1 cellular context compared by ENCODE assay signal in the genomic region with DNA sequence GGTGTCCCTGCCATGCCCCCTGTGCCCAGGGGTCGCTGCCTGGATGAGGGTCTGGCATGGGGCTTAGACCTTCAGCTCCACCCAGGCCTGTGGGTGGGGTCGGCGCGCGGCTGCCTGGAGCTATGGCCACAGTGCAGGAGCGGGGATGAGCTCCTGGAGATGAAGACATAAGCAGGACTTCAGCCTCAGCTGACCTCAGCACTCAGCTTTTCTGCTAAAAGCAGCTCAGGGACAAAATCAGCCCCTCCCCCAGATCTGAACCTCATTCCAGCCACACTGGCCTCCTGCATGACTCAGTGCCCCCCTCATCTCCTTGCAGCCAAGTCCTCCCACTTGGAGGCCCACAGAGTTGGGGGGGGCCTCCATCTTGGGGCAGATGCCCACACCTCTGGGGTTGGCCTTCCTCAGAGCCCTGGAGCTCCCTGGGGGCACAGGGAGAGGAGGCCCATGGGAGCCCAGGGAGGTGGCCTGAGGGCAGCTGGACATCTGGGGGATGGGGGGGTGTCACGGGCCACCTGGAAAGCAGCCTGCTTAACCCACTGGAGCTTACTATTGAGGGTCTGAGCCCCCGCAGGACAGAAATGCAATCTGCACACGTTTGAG.
TF ChIP-seq lines count a peak whose summit lies in the region.

No MANE protein-coding gene starts in this region.

TF ChIP-seq in SK-N-SH treated with all-trans-retinoic acid at 6 μM for 48 hours, 23 proteins besides CTCF, POLR2A, EP300 and RAD21 (continued from another document):
- TF ChIP-seq, protein P1, sequence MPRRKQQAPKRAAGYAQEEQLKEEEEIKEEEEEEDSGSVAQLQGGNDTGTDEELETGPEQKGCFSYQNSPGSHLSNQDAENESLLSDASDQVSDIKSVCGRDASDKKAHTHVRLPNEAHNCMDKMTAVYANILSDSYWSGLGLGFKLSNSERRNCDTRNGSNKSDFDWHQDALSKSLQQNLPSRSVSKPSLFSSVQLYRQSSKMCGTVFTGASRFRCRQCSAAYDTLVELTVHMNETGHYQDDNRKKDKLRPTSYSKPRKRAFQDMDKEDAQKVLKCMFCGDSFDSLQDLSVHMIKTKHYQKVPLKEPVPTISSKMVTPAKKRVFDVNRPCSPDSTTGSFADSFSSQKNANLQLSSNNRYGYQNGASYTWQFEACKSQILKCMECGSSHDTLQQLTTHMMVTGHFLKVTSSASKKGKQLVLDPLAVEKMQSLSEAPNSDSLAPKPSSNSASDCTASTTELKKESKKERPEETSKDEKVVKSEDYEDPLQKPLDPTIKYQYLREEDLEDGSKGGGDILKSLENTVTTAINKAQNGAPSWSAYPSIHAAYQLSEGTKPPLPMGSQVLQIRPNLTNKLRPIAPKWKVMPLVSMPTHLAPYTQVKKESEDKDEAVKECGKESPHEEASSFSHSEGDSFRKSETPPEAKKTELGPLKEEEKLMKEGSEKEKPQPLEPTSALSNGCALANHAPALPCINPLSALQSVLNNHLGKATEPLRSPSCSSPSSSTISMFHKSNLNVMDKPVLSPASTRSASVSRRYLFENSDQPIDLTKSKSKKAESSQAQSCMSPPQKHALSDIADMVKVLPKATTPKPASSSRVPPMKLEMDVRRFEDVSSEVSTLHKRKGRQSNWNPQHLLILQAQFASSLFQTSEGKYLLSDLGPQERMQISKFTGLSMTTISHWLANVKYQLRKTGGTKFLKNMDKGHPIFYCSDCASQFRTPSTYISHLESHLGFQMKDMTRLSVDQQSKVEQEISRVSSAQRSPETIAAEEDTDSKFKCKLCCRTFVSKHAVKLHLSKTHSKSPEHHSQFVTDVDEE (CRISPR knock-in tag; IDR thresholded peaks at IDR 0.05): no peak
- TF ChIP-seq ZFP30 (CRISPR knock-in tag; IDR thresholded peaks at IDR 0.05) (no peak), CSDC2 (CRISPR knock-in tag; IDR thresholded peaks at IDR 0.05) (no peak), RARB (CRISPR knock-in tag; IDR thresholded peaks at IDR 0.05) (no peak), ARNTL (CRISPR knock-in tag; IDR thresholded peaks at IDR 0.05; ENCODE audit: borderline replicate concordance, low read depth) (no peak), ZNF70 (CRISPR knock-in tag; IDR thresholded peaks at IDR 0.05) (no peak), GLIS3 (CRISPR knock-in tag; IDR thresholded peaks at IDR 0.05) (no peak)
- TF ChIP-seq, protein P2, sequence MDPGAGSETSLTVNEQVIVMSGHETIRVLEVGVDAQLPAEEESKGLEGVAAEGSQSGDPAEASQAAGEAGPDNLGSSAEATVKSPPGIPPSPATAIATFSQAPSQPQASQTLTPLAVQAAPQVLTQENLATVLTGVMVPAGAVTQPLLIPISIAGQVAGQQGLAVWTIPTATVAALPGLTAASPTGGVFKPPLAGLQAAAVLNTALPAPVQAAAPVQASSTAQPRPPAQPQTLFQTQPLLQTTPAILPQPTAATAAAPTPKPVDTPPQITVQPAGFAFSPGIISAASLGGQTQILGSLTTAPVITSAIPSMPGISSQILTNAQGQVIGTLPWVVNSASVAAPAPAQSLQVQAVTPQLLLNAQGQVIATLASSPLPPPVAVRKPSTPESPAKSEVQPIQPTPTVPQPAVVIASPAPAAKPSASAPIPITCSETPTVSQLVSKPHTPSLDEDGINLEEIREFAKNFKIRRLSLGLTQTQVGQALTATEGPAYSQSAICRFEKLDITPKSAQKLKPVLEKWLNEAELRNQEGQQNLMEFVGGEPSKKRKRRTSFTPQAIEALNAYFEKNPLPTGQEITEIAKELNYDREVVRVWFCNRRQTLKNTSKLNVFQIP (CRISPR knock-in tag; IDR thresholded peaks at IDR 0.05; ENCODE audit: borderline replicate concordance, low read depth): no peak
- TF ChIP-seq, protein P3, sequence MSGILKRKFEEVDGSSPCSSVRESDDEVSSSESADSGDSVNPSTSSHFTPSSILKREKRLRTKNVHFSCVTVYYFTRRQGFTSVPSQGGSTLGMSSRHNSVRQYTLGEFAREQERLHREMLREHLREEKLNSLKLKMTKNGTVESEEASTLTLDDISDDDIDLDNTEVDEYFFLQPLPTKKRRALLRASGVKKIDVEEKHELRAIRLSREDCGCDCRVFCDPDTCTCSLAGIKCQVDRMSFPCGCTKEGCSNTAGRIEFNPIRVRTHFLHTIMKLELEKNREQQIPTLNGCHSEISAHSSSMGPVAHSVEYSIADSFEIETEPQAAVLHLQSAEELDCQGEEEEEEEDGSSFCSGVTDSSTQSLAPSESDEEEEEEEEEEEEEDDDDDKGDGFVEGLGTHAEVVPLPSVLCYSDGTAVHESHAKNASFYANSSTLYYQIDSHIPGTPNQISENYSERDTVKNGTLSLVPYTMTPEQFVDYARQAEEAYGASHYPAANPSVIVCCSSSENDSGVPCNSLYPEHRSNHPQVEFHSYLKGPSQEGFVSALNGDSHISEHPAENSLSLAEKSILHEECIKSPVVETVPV (CRISPR knock-in tag; IDR thresholded peaks at IDR 0.05): no peak
